7 cellular contexts compared by ENCODE assay signal in genomic region chrX:48474127-48474526, GRCh38. TPM values are rescaled to one million over a fixed set of nuclear protein-coding genes. Genes with fewer than 3 reads are reported as not detected.
DNase-seq lines count a peak whose midpoint lies in the region; ATAC-seq, FAIRE-seq and TF ChIP-seq lines count a peak whose summit lies in the region.
"Had no signal": no experiment of that assay in that cellular context is flagged by ENCODE, and none has a peak within 500 bp of the region (broad histone marks: within the 10 kb centered on the region; RNA-seq: fewer than 3 reads in every experiment).

No MANE protein-coding gene starts in this region.

- H3F3A ChIP-seq in SK-N-SH (replicated peaks; ENCODE audit: insufficient read depth), result no peaks in the 10 kb centered on the region

- POLR2A ChIA-PET in SK-N-SH (lab: Yijun Ruan, JAX), result no interaction called here

- no peaks in the 10 kb centered on the region; the same call in 1 of the 2 replicates for H3K27me3 ChIP-seq in SK-N-SH (ENCODE audit: insufficient read depth)

- peak; percentile 28; the same call in 1 of the 2 replicates for TF ChIP-seq RAD21 in SK-N-SH (IDR thresholded peaks at IDR 0.05; ENCODE audit: low read length)

- H3K36me3 ChIP-seq in SK-N-SH (replicated peaks in 1 of 2; ENCODE audit: control insufficient read depth in 1 of 2, insufficient read depth in 2 of 2, low read length in 1 of 2), result no peaks in the 10 kb centered on the region

- no peaks in the 10 kb centered on the region for H3K9me2 ChIP-seq in SK-N-SH

- ATAC-seq in SK-N-SH treated with all-trans-retinoic acid at 6 μM for 48 hours, result no peak

- no peak overlapping the region for H3K9ac ChIP-seq in SK-N-SH

- no peaks in the 10 kb centered on the region for H3K9me3 ChIP-seq in SK-N-SH

- CTCF ChIA-PET in SK-N-SH (lab: Yijun Ruan, JAX), result interaction anchor here (0.8 to 1.5 kb wide), 4 partner anchors 11 to 46 kb away, joined by 3 read pairs; no protein-coding TSS in a partner anchor

- H3K4me3 ChIP-seq in SK-N-SH (ENCODE audit: low read depth in 2 of 2, low read length in 1 of 2), result no peak overlapping the region

- peaks cover 27% of the 10 kb centered on the region for H3K4me1 Mint-ChIP-seq in T-helper 2 cell treated with Interferon-gamma antibody and Interleukin-4, amounts not matched to agents 5 μg/mL and 100 μg/mL, for 36 hours (ENCODE audit: low read depth)
- peaks cover 25% of the 10 kb centered on the region for H3K4me1 Mint-ChIP-seq in nephron

- no peak for TF ChIP-seq EP300 in SK-N-SH (IDR thresholded peaks at IDR 0.05; ENCODE audit: borderline replicate concordance in 1 of 2, low read depth in 1 of 2, low read length in 1 of 2)

- peaks cover 0 to 4% of the 10 kb centered on the region in 2 experiments; a peak in 1 of 4 replicates for H3K4me1 ChIP-seq in SK-N-SH (ENCODE audit: control insufficient read depth in 1 of 2, insufficient read depth in 2 of 2, low read depth in 1 of 2, low read length in 1 of 2)

- no peak overlapping the region for H3K27ac ChIP-seq in SK-N-SH (ENCODE audit: low read depth in 2 of 2, low read length in 1 of 2)

- H3K27me3 Mint-ChIP-seq in T-helper 2 cell treated with Interferon-gamma antibody and Interleukin-4, amounts not matched to agents 5 μg/mL and 100 μg/mL, for 36 hours (ENCODE audit: low read depth), result no peaks in the 10 kb centered on the region
- H3K27me3 Mint-ChIP-seq in nephron (ENCODE audit: low read depth), result peaks cover 7% of the 10 kb centered on the region

- 57% methylated on average over 10 of the region's 10 CpGs for WGBS in SK-N-SH (ENCODE audit: low lambda C conversion rate)

- peaks cover 27% of the 10 kb centered on the region for H3K79me2 ChIP-seq in SK-N-SH (ENCODE audit: insufficient read depth)

- no peak overlapping the region for H2AFZ ChIP-seq in SK-N-SH (ENCODE audit: low read depth)

- peaks cover 3% of the 10 kb centered on the region; the same call in 1 of the 2 replicates for H4K20me1 ChIP-seq in SK-N-SH (ENCODE audit: insufficient read depth)

- DNase-seq in SK-N-SH, result peak; percentile 42
- no peak for DNase-seq in T-helper 2 cell treated with Interferon-gamma antibody and Interleukin-4, amounts not matched to agents 5 μg/mL and 100 μg/mL, for 36 hours (ENCODE audit: low spot score)
- DNase-seq in NOMO-1 treated with DMSO at 0.1 percent for 48 hours (lab: John Stamatoyannopoulos, UW; ENCODE audit: unreplicated experiment), result no peak
- no peak for DNase-seq in RCC 7860 (ENCODE audit: low spot score)
- DNase-seq: NCI-H345 had no signal

- H3K4me2 ChIP-seq in SK-N-SH, result no peak overlapping the region

- TF ChIP-seq CTCF in SK-N-SH (IDR thresholded peaks at IDR 0.05) (peak; percentile 44), nephron (IDR thresholded peaks at IDR 0.05; ENCODE audit: unreplicated experiment in 3 of 3) (no peak)

- H3K9me3 Mint-ChIP-seq in T-helper 2 cell treated with Interferon-gamma antibody and Interleukin-4, amounts not matched to agents 5 μg/mL and 100 μg/mL, for 36 hours, result no peaks in the 10 kb centered on the region
- H3K9me3 Mint-ChIP-seq in nephron, result peaks cover 14% of the 10 kb centered on the region

- H3K4me3 Mint-ChIP-seq in T-helper 2 cell treated with Interferon-gamma antibody and Interleukin-4, amounts not matched to agents 5 μg/mL and 100 μg/mL, for 36 hours, result no peak overlapping the region
- H3K4me3 Mint-ChIP-seq in nephron, result peak overlapping the region; percentile 45 to 57 (median 50)

- peaks cover 22% of the 10 kb centered on the region for H3K36me3 Mint-ChIP-seq in T-helper 2 cell treated with Interferon-gamma antibody and Interleukin-4, amounts not matched to agents 5 μg/mL and 100 μg/mL, for 36 hours (ENCODE audit: low read depth)
- peaks cover 2% of the 10 kb centered on the region for H3K36me3 Mint-ChIP-seq in nephron (ENCODE audit: low read depth)

- peak overlapping the region; percentile 52 for H3K27ac Mint-ChIP-seq in T-helper 2 cell treated with Interferon-gamma antibody and Interleukin-4, amounts not matched to agents 5 μg/mL and 100 μg/mL, for 36 hours
- peak overlapping the region in 2 of 3 experiments; percentile 39 to 52 for H3K27ac Mint-ChIP-seq in nephron

- no peak for FAIRE-seq in RCC 7860 (lab: Jason Lieb, UNC)

TF ChIP-seq in SK-N-SH, 30 proteins besides CTCF, POLR2A, EP300 and RAD21 (continues in another document):
- TF ChIP-seq FOSL2 (IDR thresholded peaks at IDR 0.05; ENCODE audit: borderline replicate concordance, low read depth) (no peak), PBX3 (IDR thresholded peaks at IDR 0.05) (no peak), GATA2 (CRISPR knock-in tag; IDR thresholded peaks at IDR 0.05) (no peak), NRF1 (IDR thresholded peaks at IDR 0.05; ENCODE audit: low read depth, low read length) (no peak), TEAD4 (IDR thresholded peaks at IDR 0.05; ENCODE audit: borderline replicate concordance, insufficient read depth) (no peak), YY1 (IDR thresholded peaks at IDR 0.05; ENCODE audit: low read depth) (no peak), MAX (IDR thresholded peaks at IDR 0.05; ENCODE audit: low read depth) (no peak)
- TF ChIP-seq, protein P1, sequence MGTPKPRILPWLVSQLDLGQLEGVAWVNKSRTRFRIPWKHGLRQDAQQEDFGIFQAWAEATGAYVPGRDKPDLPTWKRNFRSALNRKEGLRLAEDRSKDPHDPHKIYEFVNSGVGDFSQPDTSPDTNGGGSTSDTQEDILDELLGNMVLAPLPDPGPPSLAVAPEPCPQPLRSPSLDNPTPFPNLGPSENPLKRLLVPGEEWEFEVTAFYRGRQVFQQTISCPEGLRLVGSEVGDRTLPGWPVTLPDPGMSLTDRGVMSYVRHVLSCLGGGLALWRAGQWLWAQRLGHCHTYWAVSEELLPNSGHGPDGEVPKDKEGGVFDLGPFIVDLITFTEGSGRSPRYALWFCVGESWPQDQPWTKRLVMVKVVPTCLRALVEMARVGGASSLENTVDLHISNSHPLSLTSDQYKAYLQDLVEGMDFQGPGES (IDR thresholded peaks at IDR 0.05; ENCODE audit: low read depth, low read length), result no peak

TF ChIP-seq in SK-N-SH treated with all-trans-retinoic acid at 6 μM for 48 hours, 23 proteins besides CTCF, POLR2A, EP300 and RAD21 (continues in another document):
- TF ChIP-seq ARNTL (CRISPR knock-in tag; IDR thresholded peaks at IDR 0.05; ENCODE audit: borderline replicate concordance, low read depth) (no peak), CSRNP3 (CRISPR knock-in tag; IDR thresholded peaks at IDR 0.05) (no peak), ZNF8 (CRISPR knock-in tag; IDR thresholded peaks at IDR 0.05) (no peak), ZNF70 (CRISPR knock-in tag; IDR thresholded peaks at IDR 0.05) (no peak), RARB (CRISPR knock-in tag; IDR thresholded peaks at IDR 0.05) (no peak), CSDC2 (CRISPR knock-in tag; IDR thresholded peaks at IDR 0.05) (no peak)
- TF ChIP-seq, protein P2, sequence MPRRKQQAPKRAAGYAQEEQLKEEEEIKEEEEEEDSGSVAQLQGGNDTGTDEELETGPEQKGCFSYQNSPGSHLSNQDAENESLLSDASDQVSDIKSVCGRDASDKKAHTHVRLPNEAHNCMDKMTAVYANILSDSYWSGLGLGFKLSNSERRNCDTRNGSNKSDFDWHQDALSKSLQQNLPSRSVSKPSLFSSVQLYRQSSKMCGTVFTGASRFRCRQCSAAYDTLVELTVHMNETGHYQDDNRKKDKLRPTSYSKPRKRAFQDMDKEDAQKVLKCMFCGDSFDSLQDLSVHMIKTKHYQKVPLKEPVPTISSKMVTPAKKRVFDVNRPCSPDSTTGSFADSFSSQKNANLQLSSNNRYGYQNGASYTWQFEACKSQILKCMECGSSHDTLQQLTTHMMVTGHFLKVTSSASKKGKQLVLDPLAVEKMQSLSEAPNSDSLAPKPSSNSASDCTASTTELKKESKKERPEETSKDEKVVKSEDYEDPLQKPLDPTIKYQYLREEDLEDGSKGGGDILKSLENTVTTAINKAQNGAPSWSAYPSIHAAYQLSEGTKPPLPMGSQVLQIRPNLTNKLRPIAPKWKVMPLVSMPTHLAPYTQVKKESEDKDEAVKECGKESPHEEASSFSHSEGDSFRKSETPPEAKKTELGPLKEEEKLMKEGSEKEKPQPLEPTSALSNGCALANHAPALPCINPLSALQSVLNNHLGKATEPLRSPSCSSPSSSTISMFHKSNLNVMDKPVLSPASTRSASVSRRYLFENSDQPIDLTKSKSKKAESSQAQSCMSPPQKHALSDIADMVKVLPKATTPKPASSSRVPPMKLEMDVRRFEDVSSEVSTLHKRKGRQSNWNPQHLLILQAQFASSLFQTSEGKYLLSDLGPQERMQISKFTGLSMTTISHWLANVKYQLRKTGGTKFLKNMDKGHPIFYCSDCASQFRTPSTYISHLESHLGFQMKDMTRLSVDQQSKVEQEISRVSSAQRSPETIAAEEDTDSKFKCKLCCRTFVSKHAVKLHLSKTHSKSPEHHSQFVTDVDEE (CRISPR knock-in tag; IDR thresholded peaks at IDR 0.05), result no peak

RNA-seq across cellular contexts. Expression of gene FTSJ1, which starts 1.9 kb away (rescaled TPM):
- polyA plus RNA-seq in SK-N-SH (2012; rRNA removed), result 31.5 and 34.1 TPM in 2 replicates
- polyA plus RNA-seq in SK-N-SH (2012; cell fraction: cytosol; rRNA removed), result 18.6 and 27.1 TPM in 2 replicates
- polyA plus RNA-seq in SK-N-SH (2012; cell fraction: nucleus; rRNA removed), result 59.8 and 65.3 TPM in 2 replicates

RNA-seq across cellular contexts. Expression of gene SLC38A5, which starts 4.1 kb away (rescaled TPM):
- polyA plus RNA-seq in SK-N-SH (2012; rRNA removed), result 0.33 and 0.44 TPM in 2 replicates
- 0.20 and 0.26 TPM in 2 replicates for polyA plus RNA-seq in SK-N-SH (2012; cell fraction: cytosol; rRNA removed)
- polyA plus RNA-seq in SK-N-SH (2012; cell fraction: nucleus; rRNA removed), result 2.3 and 2.4 TPM in 2 replicates

RNA-seq across cellular contexts. Expression of gene PORCN, which starts 34.7 kb away (rescaled TPM):
- polyA plus RNA-seq in SK-N-SH (2012; rRNA removed), result 10.6 and 11.0 TPM in 2 replicates
- polyA plus RNA-seq in SK-N-SH (2012; cell fraction: cytosol; rRNA removed), result 4.7 and 7.9 TPM in 2 replicates
- 15.1 and 17.2 TPM in 2 replicates for polyA plus RNA-seq in SK-N-SH (2012; cell fraction: nucleus; rRNA removed)

RNA-seq across cellular contexts. Expression of gene EBP, which starts 47.5 kb away (rescaled TPM):
- 28.9 and 30.2 TPM in 2 replicates for polyA plus RNA-seq in SK-N-SH (2012; rRNA removed)
- 13.0 and 21.4 TPM in 2 replicates for polyA plus RNA-seq in SK-N-SH (2012; cell fraction: cytosol; rRNA removed)
- polyA plus RNA-seq in SK-N-SH (2012; cell fraction: nucleus; rRNA removed), result 30.5 and 35.9 TPM in 2 replicates
